17 cellular contexts compared by ENCODE assay signal in genomic region chr1:232352956-232353355, GRCh38.
DNase-seq lines count a peak whose midpoint lies in the region; ATAC-seq, FAIRE-seq and TF ChIP-seq lines count a peak whose summit lies in the region.
"Had no signal": no experiment of that assay in that cellular context is flagged by ENCODE, and none has a peak within 500 bp of the region (broad histone marks: within the 10 kb centered on the region; RNA-seq: fewer than 3 reads in every experiment).

No MANE protein-coding gene starts in this region.

- H3K9me3 Mint-ChIP-seq in astrocyte (ENCODE audit: unreplicated experiment) = peaks cover 3% of the 10 kb centered on the region
- H3K9me3 Mint-ChIP-seq: CD8-positive, alpha-beta T cell had no signal

- H3K4me2 ChIP-seq in astrocyte (ENCODE audit: low read length) (no peak overlapping the region), mesenchymal stem cell (ENCODE audit: low read length, poor library complexity, severe bottlenecking) (no peak overlapping the region)

- no peaks in the 10 kb centered on the region for H3K4me1 ChIP-seq in astrocyte (ENCODE audit: insufficient read depth, low read length)
- no peaks in the 10 kb centered on the region for H3K4me1 ChIP-seq in mesenchymal stem cell (ENCODE audit: control insufficient read depth, insufficient read depth, low read depth, low read length)

- H3K18ac ChIP-seq in mesenchymal stem cell (ENCODE audit: low read depth in 1 of 2, low read length in 2 of 2) = no peak overlapping the region

- no peak overlapping the region for H3K23ac ChIP-seq in mesenchymal stem cell (ENCODE audit: low read length in 2 of 2)

- no peak overlapping the region for H2AFZ ChIP-seq in astrocyte (ENCODE audit: low read depth, low read length)
- H2AFZ ChIP-seq in mesenchymal stem cell (ENCODE audit: low read depth, low read length) = no peak overlapping the region
- H2AFZ ChIP-seq: GM23248 had no signal

- no peak for FAIRE-seq in astrocyte (lab: Jason Lieb, UNC)
- FAIRE-seq: D721Med had no signal

- H3K79me1 ChIP-seq in mesenchymal stem cell (replicated peaks; ENCODE audit: low read length, poor library complexity, severe bottlenecking) = no peaks in the 10 kb centered on the region

- no peaks in the 10 kb centered on the region for H3K9me3 ChIP-seq in astrocyte (ENCODE audit: insufficient read depth, low read depth, low read length)
- H3K9me3 ChIP-seq in mesenchymal stem cell (ENCODE audit: control insufficient read depth, low read length) = no peaks in the 10 kb centered on the region

- no peak overlapping the region for H3K14ac ChIP-seq in mesenchymal stem cell (ENCODE audit: low read length in 2 of 2)

- no peaks in the 10 kb centered on the region for H3K79me2 ChIP-seq in astrocyte (ENCODE audit: insufficient read depth, low read length)

- H4K20me1 ChIP-seq in astrocyte (ENCODE audit: insufficient read depth, low read length) = no peaks in the 10 kb centered on the region

- peaks cover 20% of the 10 kb centered on the region for H3K27me3 Mint-ChIP-seq in astrocyte (ENCODE audit: low read depth, unreplicated experiment)

- H4K8ac ChIP-seq in mesenchymal stem cell (ENCODE audit: low read length) = no peak overlapping the region

- H3K27ac Mint-ChIP-seq in astrocyte (ENCODE audit: unreplicated experiment) = no peak overlapping the region
- H3K27ac Mint-ChIP-seq: CD14-positive monocyte; CD8-positive, alpha-beta T cell had no signal

- no peaks in the 10 kb centered on the region for H3K36me3 Mint-ChIP-seq in astrocyte (ENCODE audit: low read depth, unreplicated experiment)
- H3K36me3 Mint-ChIP-seq: CD14-positive monocyte; CD8-positive, alpha-beta T cell had no signal

- H2AK5ac ChIP-seq in mesenchymal stem cell (ENCODE audit: low read length, severe bottlenecking) = no peak overlapping the region

- H3K4me3 ChIP-seq in astrocyte (ENCODE audit: insufficient read depth, low read depth, low read length) (no peak overlapping the region), mesenchymal stem cell (ENCODE audit: insufficient read depth in 1 of 2, low read depth in 1 of 2, low read length in 2 of 2) (no peak overlapping the region)
- H3K4me3 ChIP-seq: GM23248 had no signal

- H2BK12ac ChIP-seq in mesenchymal stem cell (ENCODE audit: low read length in 2 of 2) = no peak overlapping the region

- H3K36me3 ChIP-seq in astrocyte (ENCODE audit: insufficient read depth, low read length) (no peaks in the 10 kb centered on the region), mesenchymal stem cell (ENCODE audit: control insufficient read depth in 1 of 2, insufficient read depth in 2 of 2, low read depth in 1 of 2, low read length in 2 of 2) (no peaks in the 10 kb centered on the region)

- no peak overlapping the region for H3K4me3 Mint-ChIP-seq in astrocyte (ENCODE audit: unreplicated experiment)
- H3K4me3 Mint-ChIP-seq: CD14-positive monocyte; CD8-positive, alpha-beta T cell had no signal

- DNase-seq in NCI-H2029 treated with DMSO at 0.1 percent for 48 hours (lab: John Stamatoyannopoulos, UW) (peak; percentile 22), NCI-H2029 (lab: John Stamatoyannopoulos, UW) (no peak), HT1080 (ENCODE audit: low read depth) (peak; percentile 30), astrocyte (ENCODE audit: low read depth) (peak; percentile 26), mesenchymal stem cell (peak; percentile 66), NOMO-1 (lab: John Stamatoyannopoulos, UW; ENCODE audit: unreplicated experiment in 2 of 2) (no peak), pons (ENCODE audit: low spot score) (no peak)
- DNase-seq: CD8-positive, alpha-beta T cell; COR-L47; DMS153; GF-D8; GM23248; H7 had no signal

- H3K4ac ChIP-seq in mesenchymal stem cell (ENCODE audit: low read depth in 1 of 2, low read length in 2 of 2) = no peak overlapping the region

- H2BK5ac ChIP-seq in mesenchymal stem cell (ENCODE audit: low read depth, low read length, poor library complexity, severe bottlenecking) = no peak overlapping the region

- H3K9ac ChIP-seq in astrocyte (ENCODE audit: low read length) = no peak overlapping the region
- H3K9ac ChIP-seq in mesenchymal stem cell (ENCODE audit: low read length) = no peak overlapping the region
- H3K9ac ChIP-seq: GM23248 had no signal

- no peak overlapping the region for H2BK15ac ChIP-seq in mesenchymal stem cell (ENCODE audit: low read depth, poor library complexity, severe bottlenecking)

- WGBS in mesenchymal stem cell = 79% methylated on average over 5 of the region's 5 CpGs

- H2BK120ac ChIP-seq in mesenchymal stem cell (ENCODE audit: low read depth, low read length) = no peak overlapping the region

- H3K27me3 ChIP-seq in astrocyte (ENCODE audit: insufficient read depth, low read length) (peaks cover 16% of the 10 kb centered on the region), mesenchymal stem cell (ENCODE audit: control insufficient read depth in 1 of 2, insufficient read depth in 1 of 2, low read length in 2 of 2) (peaks cover 3 to 18% of the 10 kb centered on the region in 2 experiments)

- H3K4me1 Mint-ChIP-seq in astrocyte (ENCODE audit: low read depth, unreplicated experiment) = peaks cover 9% of the 10 kb centered on the region
- H3K4me1 Mint-ChIP-seq: CD14-positive monocyte had no signal

- no peak overlapping the region for H3K27ac ChIP-seq in astrocyte (ENCODE audit: low read depth, low read length)
- H3K27ac ChIP-seq in mesenchymal stem cell (ENCODE audit: low read length, poor library complexity, severe bottlenecking) = no peak overlapping the region
- H3K27ac ChIP-seq: 22Rv1, GM23248 had no signal

- no peak for TF ChIP-seq CTCF in astrocyte (IDR thresholded peaks at IDR 0.05; ENCODE audit: insufficient read depth, low read depth, low read length)

- ATAC-seq in GM21737 (IDR thresholded peaks at IDR 0.05; ENCODE audit: unreplicated experiment) = no peak
- ATAC-seq: CD8-positive, alpha-beta T cell had no signal

- H4K91ac ChIP-seq in mesenchymal stem cell (ENCODE audit: low read length) = no peak overlapping the region

Comparison
In these comparisons a context has a peak if more than half of its experiments do, and no peak if none do; other contexts are left out.
1. DNase-seq: peak in NCI-H2029 treated with DMSO at 0.1 percent for 48 hours (single experiment), HT1080 (single experiment), astrocyte (single experiment) and mesenchymal stem cell (single experiment); none in NCI-H2029 (single experiment), NOMO-1 (0 of 2) and pons (single experiment).